In the genomic region with DNA sequence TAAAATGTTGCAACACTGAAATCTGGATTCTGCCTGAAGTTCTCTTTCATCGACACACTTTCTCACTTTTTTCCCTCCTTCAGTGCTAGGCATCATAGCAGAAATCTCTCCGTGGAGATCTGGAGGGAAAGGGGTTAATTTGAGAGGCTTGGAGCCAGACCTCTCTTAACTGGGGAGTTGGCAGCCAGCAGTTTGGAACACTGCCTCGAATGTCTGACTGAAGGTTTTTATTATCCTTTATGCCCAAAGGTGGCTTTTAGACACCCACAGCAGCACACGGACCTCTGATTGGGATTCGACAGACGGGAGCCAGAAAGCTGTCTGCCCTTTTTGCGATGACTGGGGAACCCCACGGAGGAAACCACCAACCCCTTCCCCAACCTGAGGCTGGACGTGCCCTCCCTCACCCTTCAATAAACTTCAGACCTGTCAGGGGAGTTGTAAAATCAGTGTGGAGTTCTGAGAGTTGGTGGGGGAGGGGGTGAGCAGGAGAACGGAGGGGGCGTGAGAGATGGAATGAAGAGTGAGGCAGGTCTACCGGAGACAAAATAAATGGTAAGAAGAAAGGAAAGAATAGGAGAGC, we compare ENCODE assay signal across 16 cellular contexts.
DNase-seq lines count a peak whose midpoint lies in the region; ATAC-seq, FAIRE-seq and TF ChIP-seq lines count a peak whose summit lies in the region.
"Had no signal": no experiment of that assay in that cellular context is flagged by ENCODE, and none has a peak within 500 bp of the region (broad histone marks: within the 10 kb centered on the region; RNA-seq: fewer than 3 reads in every experiment).

No MANE protein-coding gene starts in this region.

- H2AFZ ChIP-seq in astrocyte (ENCODE audit: low read depth, low read length), result peak overlapping the region; percentile 67

- no peak overlapping the region for H3K27ac Mint-ChIP-seq in astrocyte (ENCODE audit: unreplicated experiment)
- no peak overlapping the region for H3K27ac Mint-ChIP-seq in activated naive CD4-positive, alpha-beta T cell treated with anti-CD3 and anti-CD28 coated beads, Interleukin-2, amount 50 U/mL, for 72 hours

- H3K4me1 ChIP-seq in astrocyte (ENCODE audit: insufficient read depth, low read length), result peaks cover 3% of the 10 kb centered on the region
- peaks cover 0 to 14% of the 10 kb centered on the region in 2 donors for H3K4me1 ChIP-seq in thyroid gland

- WGBS in thyroid gland, 2 donors, result 5 to 13% methylated on average over 12 of the region's 12 CpGs

- FAIRE-seq in astrocyte (lab: Jason Lieb, UNC), result no peak
- FAIRE-seq: A204.1, GM19239, RCC 7860 had no signal

- H3K36me3 ChIP-seq in astrocyte (ENCODE audit: insufficient read depth, low read length), result no peaks in the 10 kb centered on the region
- no peaks in the 10 kb centered on the region for H3K36me3 ChIP-seq in thyroid gland
- H3K36me3 ChIP-seq: tibial nerve had no signal

- H3K9me3 ChIP-seq in astrocyte (ENCODE audit: insufficient read depth, low read depth, low read length), result no peaks in the 10 kb centered on the region
- H3K9me3 ChIP-seq in iPS-18c (ENCODE audit: control insufficient read depth, insufficient read depth, low read length), result no peaks in the 10 kb centered on the region
- no peaks in the 10 kb centered on the region for H3K9me3 ChIP-seq in thyroid gland
- H3K9me3 ChIP-seq: tibial nerve had no signal

- peak overlapping the region; percentile 72 for H3K4me2 ChIP-seq in astrocyte (ENCODE audit: low read length)

- no peak for ATAC-seq in activated naive CD4-positive, alpha-beta T cell treated with anti-CD3 and anti-CD28 coated beads, Interleukin-2, amount 50 U/mL, for 72 hours
- ATAC-seq: left lobe of liver had no signal

- no peaks in the 10 kb centered on the region for H3K4me1 Mint-ChIP-seq in astrocyte (ENCODE audit: low read depth, unreplicated experiment)
- H3K4me1 Mint-ChIP-seq: naive B cell had no signal

- H3K4me3 Mint-ChIP-seq in astrocyte (ENCODE audit: unreplicated experiment), result no peak overlapping the region
- H3K4me3 Mint-ChIP-seq: naive B cell had no signal

- H3K9ac ChIP-seq in astrocyte (ENCODE audit: low read length), result no peak overlapping the region

- H4K20me1 ChIP-seq in astrocyte (ENCODE audit: insufficient read depth, low read length), result no peaks in the 10 kb centered on the region

- H3K9me3 Mint-ChIP-seq in astrocyte (ENCODE audit: unreplicated experiment), result no peaks in the 10 kb centered on the region
- H3K9me3 Mint-ChIP-seq in activated naive CD4-positive, alpha-beta T cell treated with anti-CD3 and anti-CD28 coated beads, Interleukin-2, amount 50 U/mL, for 72 hours, result peaks cover 19 to 28% of the 10 kb centered on the region in 2 donors

- H3K27ac ChIP-seq in astrocyte (ENCODE audit: low read depth, low read length), result no peak overlapping the region
- peak overlapping the region in 1 of 3 donors; percentile 32 for H3K27ac ChIP-seq in thyroid gland

- intact Hi-C loops in thyroid gland (cut with DNase I), result no loop called here

- TF ChIP-seq POLR2A in thyroid gland (IDR thresholded peaks at IDR 0.05), result no peak

- H3K4me3 ChIP-seq in astrocyte (ENCODE audit: insufficient read depth, low read depth, low read length), result peak overlapping the region; percentile 29
- 0 out of 2 replicates have a peak overlapping the region, but pooled peaks have one; percentile 9 for H3K4me3 ChIP-seq in iPS-18c (ENCODE audit: insufficient read depth, low read depth, low read length)
- peak overlapping the region in 1 of 3 donors; percentile 3 for H3K4me3 ChIP-seq in thyroid gland (replicated peaks in 1 of 3)

- H3K79me2 ChIP-seq in astrocyte (ENCODE audit: insufficient read depth, low read length), result no peaks in the 10 kb centered on the region

- H3K27me3 ChIP-seq in astrocyte (ENCODE audit: insufficient read depth, low read length) (no peaks in the 10 kb centered on the region), thyroid gland (no peaks in the 10 kb centered on the region)
- H3K27me3 ChIP-seq: tibial nerve had no signal

- peaks cover 6% of the 10 kb centered on the region for H3K27me3 Mint-ChIP-seq in astrocyte (ENCODE audit: low read depth, unreplicated experiment)
- H3K27me3 Mint-ChIP-seq: naive B cell had no signal

- no peaks in the 10 kb centered on the region for H3K36me3 Mint-ChIP-seq in astrocyte (ENCODE audit: low read depth, unreplicated experiment)
- no peaks in the 10 kb centered on the region for H3K36me3 Mint-ChIP-seq in activated naive CD4-positive, alpha-beta T cell treated with anti-CD3 and anti-CD28 coated beads, Interleukin-2, amount 50 U/mL, for 72 hours
- H3K36me3 Mint-ChIP-seq: naive B cell had no signal

- DNase-seq in NCI-H1694 treated with DMSO at 0.1 percent for 48 hours (lab: John Stamatoyannopoulos, UW) (peak; percentile 8), NCI-H1694 (lab: John Stamatoyannopoulos, UW) (no peak), astrocyte (ENCODE audit: low read depth) (peak; percentile 18), thyroid gland (peak; percentile 55 to 64), HCEC 1CT (no peak)
- DNase-seq in activated naive CD4-positive, alpha-beta T cell treated with anti-CD3 and anti-CD28 coated beads, Interleukin-2, amount 50 U/mL, for 72 hours (ENCODE audit: low spot score in 2 of 2), result no peak
- no peak for DNase-seq in activated naive CD4-positive, alpha-beta T cell treated with anti-CD3 and anti-CD28 coated beads, Interleukin-2, amount 50 U/mL, for 16 hours
- DNase-seq: naive B cell; retina; stimulated activated CD4-positive, alpha-beta T cell treated with anti-CD3 and anti-CD28 coated beads, Interleukin-2, amount 100 ng/mL, for 24 hours had no signal

- TF ChIP-seq CTCF in astrocyte (IDR thresholded peaks at IDR 0.05; ENCODE audit: insufficient read depth, low read depth, low read length), result no peak
- no peak for TF ChIP-seq CTCF in thyroid gland (IDR thresholded peaks at IDR 0.05)

Comparison
In these comparisons a context has a peak if more than half of its experiments do, and no peak if none do; other contexts are left out.
1. DNase-seq: peak in NCI-H1694 treated with DMSO at 0.1 percent for 48 hours (single experiment), astrocyte (single experiment) and thyroid gland (2 of 2); none in NCI-H1694 (single experiment), activated naive CD4-positive, alpha-beta T cell treated with anti-CD3 and anti-CD28 coated beads, Interleukin-2, amount 50 U/mL, for 72 hours (0 of 2), HCEC 1CT (single experiment) and activated naive CD4-positive, alpha-beta T cell treated with anti-CD3 and anti-CD28 coated beads, Interleukin-2, amount 50 U/mL, for 16 hours (single experiment).